In the genomic region with DNA sequence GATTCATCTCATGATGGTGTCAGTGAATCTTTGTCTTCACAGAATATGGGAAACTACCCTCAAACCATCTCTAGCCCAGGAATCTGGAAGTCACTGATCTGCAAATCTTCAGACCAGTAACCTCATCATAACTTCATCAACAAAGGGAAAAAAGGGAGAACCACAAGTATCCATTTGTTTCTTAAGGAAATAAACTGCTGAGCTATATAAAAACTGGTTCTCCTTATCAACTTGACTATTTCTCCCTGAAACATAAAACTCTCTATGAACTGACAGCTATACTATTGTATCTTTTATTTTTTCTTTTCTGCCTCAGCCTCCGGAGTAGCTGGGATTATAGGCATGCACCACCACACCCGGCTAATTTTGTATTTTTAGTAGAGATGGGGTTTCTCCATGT, we compare ENCODE assay signal across 24 cellular contexts. TPM values are rescaled to one million over a fixed set of nuclear protein-coding genes. Genes with fewer than 3 reads are reported as not detected.
DNase-seq lines count a peak whose midpoint lies in the region; ATAC-seq, FAIRE-seq and TF ChIP-seq lines count a peak whose summit lies in the region.
"Had no signal": no experiment of that assay in that cellular context is flagged by ENCODE, and none has a peak within 500 bp of the region (broad histone marks: within the 10 kb centered on the region; RNA-seq: fewer than 3 reads in every experiment).

No MANE protein-coding gene starts in this region.

- TF ChIP-seq POLR2A in A549 (IDR thresholded peaks at IDR 0.05; ENCODE audit: low read length), result no peak

- peaks cover 7% of the 10 kb centered on the region for H3K36me3 Mint-ChIP-seq in T-helper 17 cell (ENCODE audit: low read depth)
- H3K36me3 Mint-ChIP-seq in activated CD4-positive, alpha-beta T cell treated with anti-CD3 and anti-CD28 coated beads for 36 hours (ENCODE audit: low read depth), result peaks cover 42% of the 10 kb centered on the region

- POLR2A ChIA-PET in SK-N-SH (lab: Yijun Ruan, JAX) (no interaction called here), A549 (lab: Yijun Ruan, JAX) (no interaction called here)
- POLR2A ChIA-PET in activated CD4-positive, alpha-beta T cell treated with anti-CD3 and anti-CD28 coated beads for 36 hours (lab: Charles Lee), result no interaction called here

- intact Hi-C loops in activated CD4-positive, alpha-beta T cell treated with anti-CD3 and anti-CD28 coated beads for 36 hours (cut with DNase I, micrococcal nuclease), result no loop called here
- intact Hi-C loops in tibial artery (cut with DNase I; ENCODE audit: low total_unique reads), result no loop called here

- H3K36me3 ChIP-seq in SK-N-SH (replicated peaks in 1 of 2; ENCODE audit: control insufficient read depth in 1 of 2, insufficient read depth in 2 of 2, low read length in 1 of 2) (peaks cover 56 to 71% of the 10 kb centered on the region in 2 experiments), tibial artery (peaks cover 28 to 63% (median 47%) of the 10 kb centered on the region in 3 donors)

- H4K20me1 ChIP-seq in SK-N-SH (ENCODE audit: insufficient read depth), result no peaks in the 10 kb centered on the region
- H4K20me1 ChIP-seq: BLaER1 had no signal

- no peak for TF ChIP-seq CTCF in SK-N-SH (IDR thresholded peaks at IDR 0.05)
- no peak for TF ChIP-seq CTCF in A549 (IDR thresholded peaks at IDR 0.05)
- no peak for TF ChIP-seq CTCF in tibial artery (IDR thresholded peaks at IDR 0.05)

- H3F3A ChIP-seq in SK-N-SH (replicated peaks; ENCODE audit: insufficient read depth), result no peaks in the 10 kb centered on the region

- H3K4me3 Mint-ChIP-seq in T-helper 17 cell, result no peak overlapping the region
- no peak overlapping the region for H3K4me3 Mint-ChIP-seq in activated CD4-positive, alpha-beta T cell treated with anti-CD3 and anti-CD28 coated beads for 36 hours
- H3K4me3 Mint-ChIP-seq: CD14-positive monocyte; CD4-positive, alpha-beta memory T cell; CD4-positive, CD25-positive, alpha-beta regulatory T cell; CD8-positive, alpha-beta memory T cell had no signal

- TF ChIP-seq RAD21 in SK-N-SH (IDR thresholded peaks at IDR 0.05; ENCODE audit: low read length) (no peak), A549 (conservative IDR thresholded peaks at IDR 0.05 in 1 of 2, IDR thresholded peaks at IDR 0.05 in 1 of 2) (no peak)

- 98% methylated on average over 2 of the region's 2 CpGs for WGBS in SK-N-SH (ENCODE audit: low lambda C conversion rate)
- 91% methylated on average over 2 of the region's 2 CpGs for WGBS in A549 (ENCODE audit: missing lambda C conversion rate)

- H3K4me2 ChIP-seq in SK-N-SH, result no peak overlapping the region
- H3K4me2 ChIP-seq in A549, result no peak overlapping the region
- H3K4me2 ChIP-seq: BLaER1 had no signal

- H3K27me3 Mint-ChIP-seq in T-helper 17 cell, result no peaks in the 10 kb centered on the region
- no peaks in the 10 kb centered on the region for H3K27me3 Mint-ChIP-seq in activated CD4-positive, alpha-beta T cell treated with anti-CD3 and anti-CD28 coated beads for 36 hours
- H3K27me3 Mint-ChIP-seq: CD4-positive, alpha-beta memory T cell; CD4-positive, CD25-positive, alpha-beta regulatory T cell; CD8-positive, alpha-beta memory T cell had no signal

- H3K4me3 ChIP-seq in SK-N-SH (ENCODE audit: low read depth in 2 of 2, low read length in 1 of 2) (no peak overlapping the region), A549 (no peak overlapping the region), tibial artery (no peak overlapping the region)
- H3K4me3 ChIP-seq: BLaER1 had no signal

- DNase-seq in SK-N-SH (no peak), A549 (ENCODE audit: low read depth in 1 of 2, low spot score in 1 of 2) (no peak), T-helper 17 cell (no peak), tibial artery (no peak), NCI-H748 (lab: John Stamatoyannopoulos, UW; ENCODE audit: unreplicated experiment) (no peak)
- no peak for DNase-seq in activated CD4-positive, alpha-beta T cell treated with anti-CD3 and anti-CD28 coated beads for 36 hours
- DNase-seq: ACHN; BE2C; C1 segment of cervical spinal cord; Calu3; CD4-positive, alpha-beta memory T cell; CD4-positive, CD25-positive, alpha-beta regulatory T cell; CD8-positive, alpha-beta memory T cell; COR-L47; DMS79 treated with DMSO at 0.1 percent for 48 hours; GF-D8 had no signal

- H3K27ac Mint-ChIP-seq in T-helper 17 cell, result peak overlapping the region; percentile 68
- no peak overlapping the region for H3K27ac Mint-ChIP-seq in activated CD4-positive, alpha-beta T cell treated with anti-CD3 and anti-CD28 coated beads for 36 hours
- H3K27ac Mint-ChIP-seq: CD14-positive monocyte; CD4-positive, CD25-positive, alpha-beta regulatory T cell had no signal

- H3K9ac ChIP-seq in SK-N-SH, result no peak overlapping the region
- H3K9ac ChIP-seq: BLaER1 had no signal

- no peak for TF ChIP-seq EP300 in SK-N-SH (IDR thresholded peaks at IDR 0.05; ENCODE audit: borderline replicate concordance in 1 of 2, low read depth in 1 of 2, low read length in 1 of 2)
- TF ChIP-seq EP300 in A549 (IDR thresholded peaks at IDR 0.05), result no peak

- no peaks in the 10 kb centered on the region for H3K9me3 Mint-ChIP-seq in activated CD4-positive, alpha-beta T cell treated with anti-CD3 and anti-CD28 coated beads for 36 hours (ENCODE audit: low read depth)
- H3K9me3 Mint-ChIP-seq: CD4-positive, alpha-beta memory T cell; CD4-positive, CD25-positive, alpha-beta regulatory T cell; CD8-positive, alpha-beta memory T cell had no signal

- no peak overlapping the region for H2AFZ ChIP-seq in SK-N-SH (ENCODE audit: low read depth)

- H3K27me3 ChIP-seq in SK-N-SH (ENCODE audit: insufficient read depth) (no peaks in the 10 kb centered on the region), tibial artery (no peaks in the 10 kb centered on the region)
- H3K27me3 ChIP-seq: BE2C, BLaER1 had no signal

- no peak for ATAC-seq in SK-N-SH treated with all-trans-retinoic acid at 6 μM for 48 hours
- ATAC-seq in A549, result no peak
- peak; percentile 9 for ATAC-seq in GM18861 (IDR thresholded peaks at IDR 0.05; ENCODE audit: unreplicated experiment)
- ATAC-seq in T-helper 17 cell, result no peak
- no peak for ATAC-seq in activated CD4-positive, alpha-beta T cell treated with anti-CD3 and anti-CD28 coated beads for 36 hours

- H3K9me3 ChIP-seq in SK-N-SH, result no peaks in the 10 kb centered on the region
- no peaks in the 10 kb centered on the region for H3K9me3 ChIP-seq in A549
- H3K9me3 ChIP-seq in T-helper 17 cell (ENCODE audit: control insufficient read depth, low read length, poor library complexity, severe bottlenecking), result no peaks in the 10 kb centered on the region
- H3K9me3 ChIP-seq in tibial artery, result no peaks in the 10 kb centered on the region
- H3K9me3 ChIP-seq: BE2C, BLaER1 had no signal

- no peak overlapping the region for H3K27ac ChIP-seq in SK-N-SH (ENCODE audit: low read depth in 2 of 2, low read length in 1 of 2)
- no peak overlapping the region for H3K27ac ChIP-seq in A549
- no peak overlapping the region for H3K27ac ChIP-seq in tibial artery
- H3K27ac ChIP-seq: 22Rv1, BLaER1 had no signal

- no peaks in the 10 kb centered on the region for H3K79me2 ChIP-seq in SK-N-SH (ENCODE audit: insufficient read depth)

- H3K4me1 ChIP-seq in SK-N-SH (ENCODE audit: control insufficient read depth in 1 of 2, insufficient read depth in 2 of 2, low read depth in 1 of 2, low read length in 1 of 2), result no peaks in the 10 kb centered on the region
- H3K4me1 ChIP-seq in A549, result no peaks in the 10 kb centered on the region; the same call in 2 of the 3 replicates
- no peaks in the 10 kb centered on the region for H3K4me1 ChIP-seq in tibial artery
- H3K4me1 ChIP-seq: BE2C, BLaER1 had no signal

- FAIRE-seq in A549 (lab: Jason Lieb, UNC), result no peak
- FAIRE-seq: D721Med, G401.6, GM12891 had no signal

- H3K9me2 ChIP-seq in SK-N-SH, result no peaks in the 10 kb centered on the region

- H3K4me1 Mint-ChIP-seq in T-helper 17 cell, result peaks cover 20% of the 10 kb centered on the region
- H3K4me1 Mint-ChIP-seq in activated CD4-positive, alpha-beta T cell treated with anti-CD3 and anti-CD28 coated beads for 36 hours, result no peaks in the 10 kb centered on the region
- H3K4me1 Mint-ChIP-seq: CD14-positive monocyte had no signal

- CTCF ChIA-PET in SK-N-SH (lab: Yijun Ruan, JAX), result interaction anchor here (1.0 to 1.4 kb wide), 2 partner anchors 10 to 15 kb away, joined by 3 read pairs; no protein-coding TSS in a partner anchor
- CTCF ChIA-PET in A549 (lab: Yijun Ruan, JAX), result no interaction called here
- CTCF ChIA-PET in activated CD4-positive, alpha-beta T cell treated with anti-CD3 and anti-CD28 coated beads for 36 hours (lab: Charles Lee), result interaction anchor here (0.6 to 0.7 kb wide), 2 partner anchors 16 to 36 kb away, joined by 3 to 4 read pairs; no protein-coding TSS in a partner anchor

TF ChIP-seq in SK-N-SH, 30 proteins besides CTCF, POLR2A, EP300 and RAD21:
- TF ChIP-seq TEAD4 (IDR thresholded peaks at IDR 0.05; ENCODE audit: borderline replicate concordance, insufficient read depth), result no peak
- TF ChIP-seq MEF2A (IDR thresholded peaks at IDR 0.05; ENCODE audit: borderline replicate concordance, low read depth), result 0 out of 2 replicates have a peak, but pooled peaks have one; percentile 14

TF ChIP-seq in A549, 52 proteins besides CTCF, POLR2A, EP300 and RAD21:
- no peak for TF ChIP-seq PHF8 (IDR thresholded peaks at IDR 0.05; ENCODE audit: borderline replicate concordance, low read depth)
- TF ChIP-seq RFX5 (IDR thresholded peaks at IDR 0.05), result no peak
- no peak for TF ChIP-seq SREBF2 (IDR thresholded peaks at IDR 0.05)
- TF ChIP-seq MAFK (IDR thresholded peaks at IDR 0.05; ENCODE audit: partially characterized antibody), result peak; percentile 52

RNA-seq across cellular contexts. Expression of a gene that starts 39.3 kb away (rescaled TPM):
- polyA plus RNA-seq in SK-N-SH (2012; rRNA removed) (20.5 and 28.5 TPM in 2 replicates), A549 (2011; rRNA removed) (51.3 and 56.3 TPM in 2 replicates), A549 (2017; fragmentation: RNase III; extraction: RNeasy Plus Mini Kit Qiagen cat#74134 plus additional on column Dnase treatment) (26.2 to 29.4 TPM (median 28.6 TPM) in 3 replicates)
- 29.0 and 32.8 TPM in 2 replicates for polyA plus RNA-seq in SK-N-SH (2012; cell fraction: cytosol; rRNA removed)
- 18.1 and 34.0 TPM in 2 replicates for polyA plus RNA-seq in SK-N-SH (2012; cell fraction: nucleus; rRNA removed)
- polyA plus RNA-seq in A549 (2012; cell fraction: cytosol; rRNA removed), result 11.3 and 13.4 TPM in 2 replicates
- polyA plus RNA-seq in A549 (2012; cell fraction: nucleus; rRNA removed), result 8.0 and 12.3 TPM in 2 replicates
- 81.7 and 105 TPM in 2 replicates for polyA minus RNA-seq in A549 (2011; rRNA and poly(A)+ RNA removed)
- 10 to 100 TPM; 24.1 to 26.1 TPM for total RNA-seq in T-helper 17 cell
- total RNA-seq in activated CD4-positive, alpha-beta T cell treated with anti-CD3 and anti-CD28 coated beads for 36 hours, result 10 to 100 TPM; 21.3 to 22.7 TPM
